ENCODE assay signal across 1 cellular context in genomic region chr6:162056745-162057144, GRCh38.
TF ChIP-seq lines count a peak whose summit lies in the region.

No MANE protein-coding gene starts in this region.

TF ChIP-seq in GM23338, 12 proteins besides CTCF, POLR2A, EP300 and RAD21 (continued from another document):
- TF ChIP-seq ZNF462 (CRISPR knock-in tag; IDR thresholded peaks at IDR 0.05) (no peak), JUNB (IDR thresholded peaks at IDR 0.05; ENCODE audit: unreplicated experiment) (no peak), CREB1 (CRISPR knock-in tag; IDR thresholded peaks at IDR 0.05; ENCODE audit: low read depth) (no peak), STAT1 (IDR thresholded peaks at IDR 0.05; ENCODE audit: unreplicated experiment) (no peak), EZH2 (IDR thresholded peaks at IDR 0.05; ENCODE audit: low read depth, unreplicated experiment) (no peak), REST (IDR thresholded peaks at IDR 0.05; ENCODE audit: unreplicated experiment) (no peak), ZNF114 (CRISPR knock-in tag; IDR thresholded peaks at IDR 0.05) (no peak), ETS1 (IDR thresholded peaks at IDR 0.05) (no peak)
